ENCODE assay signal across 1 cellular context in the genomic region with DNA sequence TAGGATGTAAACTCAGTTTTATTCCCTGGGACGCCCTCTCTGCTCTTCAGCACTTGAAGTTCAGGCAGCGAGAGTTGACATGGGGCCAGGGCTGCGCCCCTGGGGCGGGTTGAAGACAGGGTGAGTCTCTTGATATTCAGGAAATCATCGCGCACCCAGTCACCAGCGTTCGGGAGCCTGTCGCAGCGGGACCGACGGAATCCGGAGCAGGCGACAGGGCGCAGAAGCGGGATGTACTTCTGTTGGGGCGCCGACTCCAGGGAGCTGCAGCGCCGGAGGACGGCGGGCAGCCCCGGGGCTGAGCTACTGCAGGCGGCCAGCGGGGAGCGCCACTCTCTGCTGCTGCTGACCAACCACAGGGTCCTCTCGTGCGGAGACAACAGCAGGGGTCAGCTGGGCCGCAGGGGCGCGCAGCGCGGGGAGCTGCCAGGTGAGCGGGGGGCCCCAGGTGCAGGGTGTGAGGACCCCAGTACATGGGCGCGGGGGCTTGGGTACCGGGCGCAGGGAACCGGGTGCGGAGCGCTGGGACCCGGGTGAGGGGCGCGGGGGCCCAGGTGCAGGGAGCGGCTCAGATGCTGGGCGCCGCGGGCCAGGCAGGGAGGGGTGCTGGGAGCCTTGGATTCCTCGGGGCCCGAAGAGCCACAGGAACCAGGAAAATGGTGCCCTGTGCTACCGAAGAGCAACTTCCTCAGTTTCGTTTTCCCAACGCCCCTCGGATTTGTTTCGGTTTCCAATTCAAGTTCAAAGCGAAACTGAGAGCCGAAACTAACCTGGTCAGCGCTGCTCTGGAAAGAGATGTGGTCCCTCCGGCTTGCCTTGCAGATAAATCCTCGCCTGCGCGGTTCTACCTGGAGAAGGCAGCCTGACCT.
TF ChIP-seq lines count a peak whose summit lies in the region.

A gene (plus strand): TSS at position 162 of the 869 bp plus-strand sequence. CDS start 70 bp downstream, at position 232.

TF ChIP-seq in SK-N-SH treated with all-trans-retinoic acid at 6 μM for 48 hours, 23 proteins besides CTCF, POLR2A, EP300 and RAD21 (continued from another document):
- TF ChIP-seq, protein P1, sequence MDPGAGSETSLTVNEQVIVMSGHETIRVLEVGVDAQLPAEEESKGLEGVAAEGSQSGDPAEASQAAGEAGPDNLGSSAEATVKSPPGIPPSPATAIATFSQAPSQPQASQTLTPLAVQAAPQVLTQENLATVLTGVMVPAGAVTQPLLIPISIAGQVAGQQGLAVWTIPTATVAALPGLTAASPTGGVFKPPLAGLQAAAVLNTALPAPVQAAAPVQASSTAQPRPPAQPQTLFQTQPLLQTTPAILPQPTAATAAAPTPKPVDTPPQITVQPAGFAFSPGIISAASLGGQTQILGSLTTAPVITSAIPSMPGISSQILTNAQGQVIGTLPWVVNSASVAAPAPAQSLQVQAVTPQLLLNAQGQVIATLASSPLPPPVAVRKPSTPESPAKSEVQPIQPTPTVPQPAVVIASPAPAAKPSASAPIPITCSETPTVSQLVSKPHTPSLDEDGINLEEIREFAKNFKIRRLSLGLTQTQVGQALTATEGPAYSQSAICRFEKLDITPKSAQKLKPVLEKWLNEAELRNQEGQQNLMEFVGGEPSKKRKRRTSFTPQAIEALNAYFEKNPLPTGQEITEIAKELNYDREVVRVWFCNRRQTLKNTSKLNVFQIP (CRISPR knock-in tag; IDR thresholded peaks at IDR 0.05; ENCODE audit: borderline replicate concordance, low read depth), result no peak
